22 cellular contexts compared by ENCODE assay signal in the genomic region with DNA sequence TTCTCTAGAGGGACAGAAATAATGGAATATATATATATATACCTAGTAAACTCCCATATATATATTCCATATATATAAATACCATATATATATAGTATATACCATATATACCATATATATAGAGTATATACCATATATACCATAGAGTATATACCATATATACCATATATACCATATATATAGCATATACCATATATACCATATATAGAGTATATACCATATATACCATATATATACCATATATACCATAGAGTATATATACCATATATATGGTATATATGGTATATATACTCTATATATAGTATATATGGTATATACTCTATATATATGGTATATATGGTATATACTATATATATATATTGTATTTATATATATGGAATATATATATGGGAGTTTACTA.
A peak's percentile ranks its signal among the peaks of the same experiment; 100 is the strongest.
DNase-seq lines count a peak whose midpoint lies in the region; ATAC-seq, FAIRE-seq and TF ChIP-seq lines count a peak whose summit lies in the region.
"Had no signal": no experiment of that assay in that cellular context is flagged by ENCODE, and none has a peak within 500 bp of the region (broad histone marks: within the 10 kb centered on the region; RNA-seq: fewer than 3 reads in every experiment).

No MANE protein-coding gene starts in this region.

- no peak overlapping the region for H3K4me3 ChIP-seq in HEK293 (ENCODE audit: low read depth, low read length)
- H3K4me3 ChIP-seq in small intestine (ENCODE audit: low read depth in 1 of 2, low read length in 2 of 2), result no peak overlapping the region
- no peak overlapping the region for H3K4me3 ChIP-seq in heart right ventricle
- no peak overlapping the region for H3K4me3 ChIP-seq in A673 (ENCODE audit: low read depth, low read length, poor library complexity, severe bottlenecking)
- H3K4me3 ChIP-seq: BLaER1 treated with 17β-estradiol and CSF1 and Interleukin-3, amounts not matched to agents 10 nM and 100 nM; HAP-1 had no signal

- H3K36me3 ChIP-seq in HEK293 (ENCODE audit: control insufficient read depth in 2 of 2, insufficient read depth in 1 of 2, low read length in 2 of 2), result no peaks in the 10 kb centered on the region
- no peaks in the 10 kb centered on the region for H3K36me3 ChIP-seq in small intestine (ENCODE audit: control insufficient read depth in 2 of 2, insufficient read depth in 2 of 2, low read length in 2 of 2)
- H3K36me3 ChIP-seq in heart right ventricle, result no peaks in the 10 kb centered on the region
- H3K36me3 ChIP-seq in A673 (ENCODE audit: insufficient read depth, low read length, poor library complexity, severe bottlenecking), result no peaks in the 10 kb centered on the region
- H3K36me3 ChIP-seq: BE2C; BLaER1 treated with 17β-estradiol and CSF1 and Interleukin-3, amounts not matched to agents 10 nM and 100 nM; HAP-1 had no signal

- H3K27me3 ChIP-seq in small intestine (ENCODE audit: control insufficient read depth in 2 of 2, insufficient read depth in 2 of 2, low read length in 2 of 2), result no peaks in the 10 kb centered on the region
- no peaks in the 10 kb centered on the region for H3K27me3 ChIP-seq in heart right ventricle
- H3K27me3 ChIP-seq in A673 (replicated peaks; ENCODE audit: insufficient read depth, low read depth, low read length, poor library complexity), result no peaks in the 10 kb centered on the region
- H3K27me3 ChIP-seq: BE2C; BLaER1 treated with 17β-estradiol and CSF1 and Interleukin-3, amounts not matched to agents 10 nM and 100 nM had no signal

- CTCF ChIA-PET in HEK293 (lab: Yijun Ruan, JAX), result no interaction called here
- CTCF ChIA-PET in A673 (lab: Charles Lee), result no interaction called here

- H3K9me3 ChIP-seq in HEK293 (ENCODE audit: control insufficient read depth, insufficient read depth, low read depth, low read length), result no peaks in the 10 kb centered on the region
- H3K9me3 ChIP-seq in small intestine (ENCODE audit: control insufficient read depth, low read depth), result no peaks in the 10 kb centered on the region
- no peaks in the 10 kb centered on the region for H3K9me3 ChIP-seq in heart right ventricle
- no peaks in the 10 kb centered on the region for H3K9me3 ChIP-seq in A673 (ENCODE audit: low read depth, low read length, poor library complexity, severe bottlenecking)
- H3K9me3 ChIP-seq: BE2C; BLaER1 treated with 17β-estradiol and CSF1 and Interleukin-3, amounts not matched to agents 10 nM and 100 nM; HAP-1 had no signal

- DNase-seq in small intestine (no peak), heart right ventricle (no peak), A673 (ENCODE audit: low spot score) (no peak)
- DNase-seq: ACHN; AML-193; BE2C; CD4-positive, alpha-beta T cell; CD8-positive, alpha-beta memory T cell; DMS 273 treated with DMSO at 0.1 percent for 48 hours; DMS79; EL; GF-D8; GOT3 had no signal

- no peak overlapping the region for H3K27ac ChIP-seq in HEK293 (ENCODE audit: extremely low read depth, low read depth, low read length)
- no peak overlapping the region for H3K27ac ChIP-seq in small intestine (ENCODE audit: low read depth in 1 of 2, low read length in 1 of 2)
- no peak overlapping the region for H3K27ac ChIP-seq in heart right ventricle
- no peak overlapping the region for H3K27ac ChIP-seq in A673 (ENCODE audit: low read depth, low read length, poor library complexity, severe bottlenecking)
- H3K27ac ChIP-seq: BLaER1 treated with 17β-estradiol and CSF1 and Interleukin-3, amounts not matched to agents 10 nM and 100 nM had no signal

- peak; percentile 38 for FAIRE-seq in colon (lab: Jason Lieb, UNC)
- FAIRE-seq in small intestine (lab: Jason Lieb, UNC), result peak; percentile 44
- FAIRE-seq: D721Med, GM12891, GM18507, H54 had no signal

- no peak for TF ChIP-seq CTCF in HEK293 (tag by site-specific recombination; IDR thresholded peaks at IDR 0.05)
- TF ChIP-seq CTCF in heart right ventricle (IDR thresholded peaks at IDR 0.05), result no peak
- no peak for TF ChIP-seq CTCF in A673 (conservative IDR thresholded peaks at IDR 0.05; ENCODE audit: low read depth, low read length)

- intact Hi-C loops in heart right ventricle (cut with DNase I) (loop anchor here in 4 of 10 donors (5.0 to 10.0 kb wide), 4 partner anchors 42 to 92 kb away; a partner anchor contains a TSS), A673 (cut with micrococcal nuclease; ENCODE audit: unreplicated experiment) (no loop called here)

- no peaks in the 10 kb centered on the region for H3K4me1 ChIP-seq in HEK293 (ENCODE audit: control insufficient read depth, insufficient read depth, low read length)
- H3K4me1 ChIP-seq in small intestine (ENCODE audit: control insufficient read depth in 2 of 2, insufficient read depth in 1 of 2, low read depth in 1 of 2, low read length in 1 of 2), result no peaks in the 10 kb centered on the region
- H3K4me1 ChIP-seq in heart right ventricle, result peaks cover 0 to 13% (median 6%) of the 10 kb centered on the region in 9 donors
- H3K4me1 ChIP-seq in A673 (ENCODE audit: insufficient read depth, low read length, poor library complexity, severe bottlenecking), result peaks cover 13% of the 10 kb centered on the region
- H3K4me1 ChIP-seq: HAP-1 had no signal

- ATAC-seq in heart right ventricle, result no peak
- ATAC-seq in GM21515 (IDR thresholded peaks at IDR 0.05; ENCODE audit: unreplicated experiment), result no peak

- BruUV-seq in A673 (replicated peaks; lab: Mats Ljungman, UMichigan), result no TSS peak

- POLR2A ChIA-PET in HEK293 (lab: Yijun Ruan, JAX) (no interaction called here), A673 (lab: Charles Lee; ENCODE audit: low non-redundant PET) (no interaction called here)

TF ChIP-seq in HEK293, 187 proteins besides CTCF, POLR2A, EP300 and RAD21:
- no peak for TF ChIP-seq ZNF747 (tag by site-specific recombination; IDR thresholded peaks at IDR 0.05)
- TF ChIP-seq ZNF211 (tag by site-specific recombination; IDR thresholded peaks at IDR 0.05; ENCODE audit: low read depth), result peak; percentile 97
